In genomic region chr9:123911024-123911423, GRCh38 we compare ENCODE assay signal across 8 cellular contexts.
"Had no signal": no experiment of that assay in that cellular context is flagged by ENCODE, and none has a peak within 500 bp of the region (broad histone marks: within the 10 kb centered on the region; RNA-seq: fewer than 3 reads in every experiment).

No MANE protein-coding gene starts in this region.

- FAIRE-seq: HepG2 had no signal

- H3K27ac ChIP-seq: HL-60 had no signal

- ATAC-seq: HepG2 had no signal

- DNase-seq: GOT3, H9, HCEC 1CT, HFFc6, Kasumi-1, KG1 had no signal
